Comparison of ENCODE assay signal across 1 cellular context in the genomic region with DNA sequence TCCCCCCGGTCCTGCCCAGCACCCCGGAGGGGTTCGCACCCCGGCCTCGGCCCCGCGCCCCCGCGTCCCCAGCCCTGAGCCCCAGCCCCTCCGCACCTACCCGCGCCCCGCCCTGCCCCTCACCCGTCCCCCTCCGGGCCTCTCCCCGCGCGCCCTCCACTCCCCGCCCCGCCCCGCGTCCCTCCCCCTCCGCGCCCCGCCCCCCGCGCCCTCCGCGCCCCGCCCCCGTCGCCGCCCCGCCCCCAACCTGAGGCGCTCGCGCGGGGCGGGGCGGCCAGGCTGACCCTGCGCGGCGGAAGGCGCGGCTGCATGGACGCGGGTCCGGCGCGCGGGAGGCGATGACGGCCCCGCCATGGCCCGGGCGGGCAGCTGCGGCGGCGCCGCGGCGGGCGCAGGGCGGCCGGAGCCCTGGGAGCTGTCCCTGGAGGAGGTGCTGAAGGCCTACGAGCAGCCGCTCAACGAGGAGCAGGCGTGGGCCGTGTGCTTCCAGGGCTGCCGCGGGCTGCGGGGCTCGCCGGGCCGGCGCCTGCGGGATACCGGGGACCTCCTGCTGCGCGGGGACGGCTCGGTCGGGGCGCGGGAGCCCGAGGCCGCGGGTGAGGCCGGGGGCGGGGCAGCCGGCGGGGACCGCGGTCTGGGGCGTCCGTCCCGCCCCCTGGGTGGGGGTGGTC.
TF ChIP-seq lines count a peak whose summit lies in the region.

A gene with protein sequence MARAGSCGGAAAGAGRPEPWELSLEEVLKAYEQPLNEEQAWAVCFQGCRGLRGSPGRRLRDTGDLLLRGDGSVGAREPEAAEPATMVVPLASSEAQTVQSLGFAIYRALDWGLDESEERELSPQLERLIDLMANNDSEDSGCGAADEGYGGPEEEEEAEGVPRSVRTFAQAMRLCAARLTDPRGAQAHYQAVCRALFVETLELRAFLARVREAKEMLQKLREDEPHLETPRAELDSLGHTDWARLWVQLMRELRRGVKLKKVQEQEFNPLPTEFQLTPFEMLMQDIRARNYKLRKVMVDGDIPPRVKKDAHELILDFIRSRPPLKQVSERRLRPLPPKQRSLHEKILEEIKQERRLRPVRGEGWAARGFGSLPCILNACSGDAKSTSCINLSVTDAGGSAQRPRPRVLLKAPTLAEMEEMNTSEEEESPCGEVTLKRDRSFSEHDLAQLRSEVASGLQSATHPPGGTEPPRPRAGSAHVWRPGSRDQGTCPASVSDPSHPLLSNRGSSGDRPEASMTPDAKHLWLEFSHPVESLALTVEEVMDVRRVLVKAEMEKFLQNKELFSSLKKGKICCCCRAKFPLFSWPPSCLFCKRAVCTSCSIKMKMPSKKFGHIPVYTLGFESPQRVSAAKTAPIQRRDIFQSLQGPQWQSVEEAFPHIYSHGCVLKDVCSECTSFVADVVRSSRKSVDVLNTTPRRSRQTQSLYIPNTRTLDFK (plus strand): TSS at position 277 of the 671 bp plus-strand sequence. CDS start 76 bp downstream, at position 353.

TF ChIP-seq in WTC11, 78 proteins besides CTCF, POLR2A, EP300 and RAD21 (continued from another document and continues in another):
- TF ChIP-seq IRF2 (CRISPR knock-in tag; IDR thresholded peaks at IDR 0.05; ENCODE audit: borderline replicate concordance, low read depth) (no peak), ZNF219 (CRISPR knock-in tag; IDR thresholded peaks at IDR 0.05; ENCODE audit: borderline replicate concordance) (0 out of 2 replicates have a peak, but pooled peaks have one; percentile 51), NR2C2 (CRISPR knock-in tag; IDR thresholded peaks at IDR 0.05) (no peak), GTF2I (CRISPR knock-in tag; conservative IDR thresholded peaks at IDR 0.05) (no peak), CREB1 (CRISPR knock-in tag; IDR thresholded peaks at IDR 0.05) (no peak), FOXK1 (CRISPR knock-in tag; IDR thresholded peaks at IDR 0.05) (peak; percentile 12; the same call in 1 of the 2 replicates), MYBL2 (CRISPR knock-in tag; IDR thresholded peaks at IDR 0.05) (no peak), ATF1 (CRISPR knock-in tag; IDR thresholded peaks at IDR 0.05) (no peak), ELF4 (CRISPR knock-in tag; IDR thresholded peaks at IDR 0.05; ENCODE audit: low read depth) (no peak), NFYB (CRISPR knock-in tag; conservative IDR thresholded peaks at IDR 0.05; ENCODE audit: low read depth) (no peak; the same call in 1 of the 2 replicates), FOXP1 (CRISPR knock-in tag; IDR thresholded peaks at IDR 0.05; ENCODE audit: borderline replicate concordance) (peak; percentile 17; the same call in 1 of the 2 replicates), TEAD4 (CRISPR knock-in tag; IDR thresholded peaks at IDR 0.05) (no peak), GRHL2 (CRISPR knock-in tag; IDR thresholded peaks at IDR 0.05; ENCODE audit: insufficient replicate concordance, severe bottlenecking) (no peak), ZNF416 (CRISPR knock-in tag; IDR thresholded peaks at IDR 0.05) (peak; percentile 83; the same call in 1 of the 2 replicates), TP53 (CRISPR knock-in tag; IDR thresholded peaks at IDR 0.05) (peak; percentile 77; the same call in 1 of the 2 replicates), NFE2L1 (CRISPR knock-in tag; IDR thresholded peaks at IDR 0.05) (no peak), TEAD1 (CRISPR knock-in tag; IDR thresholded peaks at IDR 0.05) (0 out of 2 replicates have a peak, but pooled peaks have one; percentile 37)
- TF ChIP-seq, protein P1, sequence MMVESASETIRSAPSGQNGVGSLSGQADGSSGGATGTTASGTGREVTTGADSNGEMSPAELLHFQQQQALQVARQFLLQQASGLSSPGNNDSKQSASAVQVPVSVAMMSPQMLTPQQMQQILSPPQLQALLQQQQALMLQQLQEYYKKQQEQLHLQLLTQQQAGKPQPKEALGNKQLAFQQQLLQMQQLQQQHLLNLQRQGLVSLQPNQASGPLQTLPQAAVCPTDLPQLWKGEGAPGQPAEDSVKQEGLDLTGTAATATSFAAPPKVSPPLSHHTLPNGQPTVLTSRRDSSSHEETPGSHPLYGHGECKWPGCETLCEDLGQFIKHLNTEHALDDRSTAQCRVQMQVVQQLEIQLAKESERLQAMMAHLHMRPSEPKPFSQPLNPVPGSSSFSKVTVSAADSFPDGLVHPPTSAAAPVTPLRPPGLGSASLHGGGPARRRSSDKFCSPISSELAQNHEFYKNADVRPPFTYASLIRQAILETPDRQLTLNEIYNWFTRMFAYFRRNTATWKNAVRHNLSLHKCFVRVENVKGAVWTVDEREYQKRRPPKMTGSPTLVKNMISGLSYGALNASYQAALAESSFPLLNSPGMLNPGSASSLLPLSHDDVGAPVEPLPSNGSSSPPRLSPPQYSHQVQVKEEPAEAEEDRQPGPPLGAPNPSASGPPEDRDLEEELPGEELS (CRISPR knock-in tag; IDR thresholded peaks at IDR 0.05), result 0 out of 2 replicates have a peak, but pooled peaks have one; percentile 65
- TF ChIP-seq, protein P2, sequence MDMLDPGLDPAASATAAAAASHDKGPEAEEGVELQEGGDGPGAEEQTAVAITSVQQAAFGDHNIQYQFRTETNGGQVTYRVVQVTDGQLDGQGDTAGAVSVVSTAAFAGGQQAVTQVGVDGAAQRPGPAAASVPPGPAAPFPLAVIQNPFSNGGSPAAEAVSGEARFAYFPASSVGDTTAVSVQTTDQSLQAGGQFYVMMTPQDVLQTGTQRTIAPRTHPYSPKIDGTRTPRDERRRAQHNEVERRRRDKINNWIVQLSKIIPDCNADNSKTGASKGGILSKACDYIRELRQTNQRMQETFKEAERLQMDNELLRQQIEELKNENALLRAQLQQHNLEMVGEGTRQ (CRISPR knock-in tag; IDR thresholded peaks at IDR 0.05), result 0 out of 2 replicates have a peak, but pooled peaks have one; percentile 32
- TF ChIP-seq, protein P3, sequence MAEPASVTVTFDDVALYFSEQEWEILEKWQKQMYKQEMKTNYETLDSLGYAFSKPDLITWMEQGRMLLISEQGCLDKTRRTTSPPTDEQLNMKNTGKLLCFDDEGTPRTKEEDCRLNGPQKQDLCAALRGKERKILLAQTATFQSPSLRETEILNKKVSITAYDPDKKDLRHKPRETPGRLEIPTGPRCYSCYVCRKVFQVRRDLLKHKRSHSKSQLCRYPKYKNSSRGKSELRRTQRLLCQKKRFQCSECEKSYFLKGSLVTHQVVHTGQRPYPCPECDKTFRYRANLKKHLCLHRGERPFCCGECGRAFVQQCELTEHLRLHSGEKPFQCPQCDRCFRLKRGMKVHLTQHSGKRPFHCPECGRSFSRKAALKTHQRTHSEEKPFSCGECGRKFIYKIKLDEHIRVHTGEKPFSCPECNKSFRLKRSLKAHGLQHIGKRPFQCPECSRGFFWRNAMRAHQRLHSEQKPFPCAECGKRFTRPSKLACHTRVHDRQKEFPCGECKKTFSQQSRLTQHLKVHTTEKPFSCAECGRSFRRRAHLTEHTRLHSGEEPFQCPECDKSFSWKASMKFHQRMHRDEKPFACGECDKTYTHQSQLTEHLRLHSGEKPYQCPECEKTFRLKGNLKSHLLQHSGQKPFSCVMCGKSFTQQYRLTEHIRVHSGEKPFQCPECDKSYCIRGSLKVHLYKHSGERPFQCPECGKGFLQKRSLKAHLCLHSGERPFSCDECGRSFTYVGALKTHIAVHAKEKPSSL (CRISPR knock-in tag; conservative IDR thresholded peaks at IDR 0.05), result no peak
- TF ChIP-seq, protein P4, sequence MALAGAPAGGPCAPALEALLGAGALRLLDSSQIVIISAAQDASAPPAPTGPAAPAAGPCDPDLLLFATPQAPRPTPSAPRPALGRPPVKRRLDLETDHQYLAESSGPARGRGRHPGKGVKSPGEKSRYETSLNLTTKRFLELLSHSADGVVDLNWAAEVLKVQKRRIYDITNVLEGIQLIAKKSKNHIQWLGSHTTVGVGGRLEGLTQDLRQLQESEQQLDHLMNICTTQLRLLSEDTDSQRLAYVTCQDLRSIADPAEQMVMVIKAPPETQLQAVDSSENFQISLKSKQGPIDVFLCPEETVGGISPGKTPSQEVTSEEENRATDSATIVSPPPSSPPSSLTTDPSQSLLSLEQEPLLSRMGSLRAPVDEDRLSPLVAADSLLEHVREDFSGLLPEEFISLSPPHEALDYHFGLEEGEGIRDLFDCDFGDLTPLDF (CRISPR knock-in tag; IDR thresholded peaks at IDR 0.05), result no peak
- TF ChIP-seq, protein P5, sequence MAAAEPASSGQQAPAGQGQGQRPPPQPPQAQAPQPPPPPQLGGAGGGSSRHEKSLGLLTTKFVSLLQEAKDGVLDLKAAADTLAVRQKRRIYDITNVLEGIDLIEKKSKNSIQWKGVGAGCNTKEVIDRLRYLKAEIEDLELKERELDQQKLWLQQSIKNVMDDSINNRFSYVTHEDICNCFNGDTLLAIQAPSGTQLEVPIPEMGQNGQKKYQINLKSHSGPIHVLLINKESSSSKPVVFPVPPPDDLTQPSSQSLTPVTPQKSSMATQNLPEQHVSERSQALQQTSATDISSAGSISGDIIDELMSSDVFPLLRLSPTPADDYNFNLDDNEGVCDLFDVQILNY (CRISPR knock-in tag; IDR thresholded peaks at IDR 0.05), result no peak
- TF ChIP-seq, protein P6, sequence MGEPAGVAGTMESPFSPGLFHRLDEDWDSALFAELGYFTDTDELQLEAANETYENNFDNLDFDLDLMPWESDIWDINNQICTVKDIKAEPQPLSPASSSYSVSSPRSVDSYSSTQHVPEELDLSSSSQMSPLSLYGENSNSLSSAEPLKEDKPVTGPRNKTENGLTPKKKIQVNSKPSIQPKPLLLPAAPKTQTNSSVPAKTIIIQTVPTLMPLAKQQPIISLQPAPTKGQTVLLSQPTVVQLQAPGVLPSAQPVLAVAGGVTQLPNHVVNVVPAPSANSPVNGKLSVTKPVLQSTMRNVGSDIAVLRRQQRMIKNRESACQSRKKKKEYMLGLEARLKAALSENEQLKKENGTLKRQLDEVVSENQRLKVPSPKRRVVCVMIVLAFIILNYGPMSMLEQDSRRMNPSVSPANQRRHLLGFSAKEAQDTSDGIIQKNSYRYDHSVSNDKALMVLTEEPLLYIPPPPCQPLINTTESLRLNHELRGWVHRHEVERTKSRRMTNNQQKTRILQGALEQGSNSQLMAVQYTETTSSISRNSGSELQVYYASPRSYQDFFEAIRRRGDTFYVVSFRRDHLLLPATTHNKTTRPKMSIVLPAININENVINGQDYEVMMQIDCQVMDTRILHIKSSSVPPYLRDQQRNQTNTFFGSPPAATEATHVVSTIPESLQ (CRISPR knock-in tag; IDR thresholded peaks at IDR 0.05), result no peak
- TF ChIP-seq, protein P7, sequence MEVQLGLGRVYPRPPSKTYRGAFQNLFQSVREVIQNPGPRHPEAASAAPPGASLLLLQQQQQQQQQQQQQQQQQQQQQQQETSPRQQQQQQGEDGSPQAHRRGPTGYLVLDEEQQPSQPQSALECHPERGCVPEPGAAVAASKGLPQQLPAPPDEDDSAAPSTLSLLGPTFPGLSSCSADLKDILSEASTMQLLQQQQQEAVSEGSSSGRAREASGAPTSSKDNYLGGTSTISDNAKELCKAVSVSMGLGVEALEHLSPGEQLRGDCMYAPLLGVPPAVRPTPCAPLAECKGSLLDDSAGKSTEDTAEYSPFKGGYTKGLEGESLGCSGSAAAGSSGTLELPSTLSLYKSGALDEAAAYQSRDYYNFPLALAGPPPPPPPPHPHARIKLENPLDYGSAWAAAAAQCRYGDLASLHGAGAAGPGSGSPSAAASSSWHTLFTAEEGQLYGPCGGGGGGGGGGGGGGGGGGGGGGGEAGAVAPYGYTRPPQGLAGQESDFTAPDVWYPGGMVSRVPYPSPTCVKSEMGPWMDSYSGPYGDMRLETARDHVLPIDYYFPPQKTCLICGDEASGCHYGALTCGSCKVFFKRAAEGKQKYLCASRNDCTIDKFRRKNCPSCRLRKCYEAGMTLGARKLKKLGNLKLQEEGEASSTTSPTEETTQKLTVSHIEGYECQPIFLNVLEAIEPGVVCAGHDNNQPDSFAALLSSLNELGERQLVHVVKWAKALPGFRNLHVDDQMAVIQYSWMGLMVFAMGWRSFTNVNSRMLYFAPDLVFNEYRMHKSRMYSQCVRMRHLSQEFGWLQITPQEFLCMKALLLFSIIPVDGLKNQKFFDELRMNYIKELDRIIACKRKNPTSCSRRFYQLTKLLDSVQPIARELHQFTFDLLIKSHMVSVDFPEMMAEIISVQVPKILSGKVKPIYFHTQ (CRISPR knock-in tag; IDR thresholded peaks at IDR 0.05), result no peak
- TF ChIP-seq, protein P8, sequence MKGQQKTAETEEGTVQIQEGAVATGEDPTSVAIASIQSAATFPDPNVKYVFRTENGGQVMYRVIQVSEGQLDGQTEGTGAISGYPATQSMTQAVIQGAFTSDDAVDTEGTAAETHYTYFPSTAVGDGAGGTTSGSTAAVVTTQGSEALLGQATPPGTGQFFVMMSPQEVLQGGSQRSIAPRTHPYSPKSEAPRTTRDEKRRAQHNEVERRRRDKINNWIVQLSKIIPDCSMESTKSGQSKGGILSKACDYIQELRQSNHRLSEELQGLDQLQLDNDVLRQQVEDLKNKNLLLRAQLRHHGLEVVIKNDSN (CRISPR knock-in tag; IDR thresholded peaks at IDR 0.05), result no peak
- TF ChIP-seq, protein P9, sequence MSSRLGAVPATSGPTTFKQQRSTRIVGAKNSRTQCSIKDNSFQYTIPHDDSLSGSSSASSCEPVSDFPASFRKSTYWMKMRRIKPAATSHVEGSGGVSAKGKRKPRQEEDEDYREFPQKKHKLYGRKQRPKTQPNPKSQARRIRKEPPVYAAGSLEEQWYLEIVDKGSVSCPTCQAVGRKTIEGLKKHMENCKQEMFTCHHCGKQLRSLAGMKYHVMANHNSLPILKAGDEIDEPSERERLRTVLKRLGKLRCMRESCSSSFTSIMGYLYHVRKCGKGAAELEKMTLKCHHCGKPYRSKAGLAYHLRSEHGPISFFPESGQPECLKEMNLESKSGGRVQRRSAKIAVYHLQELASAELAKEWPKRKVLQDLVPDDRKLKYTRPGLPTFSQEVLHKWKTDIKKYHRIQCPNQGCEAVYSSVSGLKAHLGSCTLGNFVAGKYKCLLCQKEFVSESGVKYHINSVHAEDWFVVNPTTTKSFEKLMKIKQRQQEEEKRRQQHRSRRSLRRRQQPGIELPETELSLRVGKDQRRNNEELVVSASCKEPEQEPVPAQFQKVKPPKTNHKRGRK (CRISPR knock-in tag; IDR thresholded peaks at IDR 0.05; ENCODE audit: borderline replicate concordance), result 0 out of 2 replicates have a peak, but pooled peaks have one; percentile 7
- TF ChIP-seq, protein P10, sequence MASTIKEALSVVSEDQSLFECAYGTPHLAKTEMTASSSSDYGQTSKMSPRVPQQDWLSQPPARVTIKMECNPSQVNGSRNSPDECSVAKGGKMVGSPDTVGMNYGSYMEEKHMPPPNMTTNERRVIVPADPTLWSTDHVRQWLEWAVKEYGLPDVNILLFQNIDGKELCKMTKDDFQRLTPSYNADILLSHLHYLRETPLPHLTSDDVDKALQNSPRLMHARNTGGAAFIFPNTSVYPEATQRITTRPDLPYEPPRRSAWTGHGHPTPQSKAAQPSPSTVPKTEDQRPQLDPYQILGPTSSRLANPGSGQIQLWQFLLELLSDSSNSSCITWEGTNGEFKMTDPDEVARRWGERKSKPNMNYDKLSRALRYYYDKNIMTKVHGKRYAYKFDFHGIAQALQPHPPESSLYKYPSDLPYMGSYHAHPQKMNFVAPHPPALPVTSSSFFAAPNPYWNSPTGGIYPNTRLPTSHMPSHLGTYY (CRISPR knock-in tag; IDR thresholded peaks at IDR 0.05), result no peak
